In genomic region chr11:117096973-117097566, GRCh38 we compare ENCODE assay signal across 8 cellular contexts. TPM values are rescaled to one million over a fixed set of nuclear protein-coding genes. Genes with fewer than 3 reads are reported as not detected.
A peak's percentile ranks its signal among the peaks of the same experiment; 100 is the strongest.
DNase-seq lines count a peak whose midpoint lies in the region; ATAC-seq and TF ChIP-seq lines count a peak whose summit lies in the region.

No MANE protein-coding gene starts in this region.

- H3K4me3 Mint-ChIP-seq in natural killer cell: peak overlapping the region; percentile 97

- no peaks in the 10 kb centered on the region for H3K9me2 ChIP-seq in Loucy (replicated peaks; ENCODE audit: low read depth, low read length)

- ATAC-seq in natural killer cell (no peak), HG02852 (IDR thresholded peaks at IDR 0.05; ENCODE audit: unreplicated experiment) (no peak)

- H3K79me2 ChIP-seq in Loucy (ENCODE audit: insufficient read depth, low read length): peaks cover 65% of the 10 kb centered on the region

- peaks cover 79% of the 10 kb centered on the region in 2 donors for H3K4me1 Mint-ChIP-seq in natural killer cell

- H3K4me3 ChIP-seq in BJ (ENCODE audit: low read depth, low read length): peak overlapping the region; percentile 82
- H3K4me3 ChIP-seq in Loucy (ENCODE audit: low read length, poor library complexity, severe bottlenecking): peak overlapping the region; percentile 94
- peak overlapping the region; percentile 99 for H3K4me3 ChIP-seq in coronary artery

- no peaks in the 10 kb centered on the region for H3K36me3 ChIP-seq in BJ (ENCODE audit: control insufficient read depth, insufficient read depth, low read length)
- H3K36me3 ChIP-seq in Loucy (ENCODE audit: insufficient read depth, low read length): no peaks in the 10 kb centered on the region

- H3F3A ChIP-seq in Loucy (ENCODE audit: low read depth): no peaks in the 10 kb centered on the region

- peak overlapping the region; percentile 98 for H3K27ac Mint-ChIP-seq in natural killer cell

- H3K4me2 ChIP-seq in Loucy (ENCODE audit: low read depth, low read length, poor library complexity, severe bottlenecking): peak overlapping the region; percentile 82

- DNase-seq in BJ (ENCODE audit: low read depth) (no peak), coronary artery (ENCODE audit: low spot score) (no peak), natural killer cell (no peak), NCI-H2196 treated with DMSO at 0.1 percent for 48 hours (lab: John Stamatoyannopoulos, UW; ENCODE audit: unreplicated experiment) (no peak)
- no peak for DNase-seq in stimulated activated naive CD4-positive, alpha-beta T cell (lab: John Stamatoyannopoulos, UW)
- no peak for DNase-seq in stimulated activated CD4-positive, alpha-beta T cell treated with anti-CD3 and anti-CD28 coated beads, Interleukin-2, amount 100 ng/mL, for 24 hours

- no peak overlapping the region for H2AFZ ChIP-seq in Loucy (ENCODE audit: low read length)

- no peaks in the 10 kb centered on the region for H3K9me3 ChIP-seq in Loucy (ENCODE audit: insufficient read depth, low read depth, low read length)

- peaks cover 45% of the 10 kb centered on the region for H3K4me1 ChIP-seq in Loucy (ENCODE audit: insufficient read depth, low read length, poor library complexity, severe bottlenecking)

- no peaks in the 10 kb centered on the region for H3K27me3 ChIP-seq in BJ (ENCODE audit: control insufficient read depth, insufficient read depth, low read length)
- no peaks in the 10 kb centered on the region for H3K27me3 ChIP-seq in Loucy (ENCODE audit: insufficient read depth, low read length, poor library complexity, severe bottlenecking)

- peaks cover 33% of the 10 kb centered on the region for H4K20me1 ChIP-seq in Loucy (ENCODE audit: insufficient read depth, low read length, poor library complexity, severe bottlenecking)

- peaks cover 6% of the 10 kb centered on the region for H3K36me3 Mint-ChIP-seq in natural killer cell

- H3K9ac ChIP-seq in Loucy (ENCODE audit: low read depth, low read length, poor library complexity, severe bottlenecking): peak overlapping the region; percentile 89

- CTCF ChIA-PET in BJ (lab: Yijun Ruan, JAX): interaction anchor here (0.8 to 3.8 kb wide), 7 partner anchors 14 to 305 kb away, joined by 3 to 41 read pairs (median 3); partner anchors contain the start of gene APOA5

- POLR2A ChIA-PET in BJ (lab: Charles Lee): no interaction called here

- TF ChIP-seq CTCF in BJ (IDR thresholded peaks at IDR 0.05; ENCODE audit: insufficient read depth, low read depth, low read length) (no peak), Loucy (conservative IDR thresholded peaks at IDR 0.05; ENCODE audit: low read length) (no peak), coronary artery (IDR thresholded peaks at IDR 0.05) (no peak), natural killer cell (IDR thresholded peaks at IDR 0.05) (no peak)

- intact Hi-C loops in natural killer cell (cut with micrococcal nuclease): loop anchor here (2.0 to 10.0 kb wide), 2 partner anchors 52 to 166 kb away; no protein-coding TSS in a partner anchor

- peak overlapping the region; percentile 99 for H3K27ac ChIP-seq in coronary artery

- no peaks in the 10 kb centered on the region for H3K9me3 Mint-ChIP-seq in natural killer cell

- no peaks in the 10 kb centered on the region for H3K27me3 Mint-ChIP-seq in natural killer cell (ENCODE audit: low read depth in 2 of 2)

RNA-seq across cellular contexts. Expression of gene SIK3, which starts 1.2 kb away (rescaled TPM):
- 5.3 and 7.3 TPM in 2 replicates for polyA plus RNA-seq in BJ (2011; rRNA removed)
- polyA minus RNA-seq in BJ (2011; rRNA and poly(A)+ RNA removed): 19.1 and 19.3 TPM in 2 replicates
- 100 to 1,000 TPM in 2 of 3 donors, 10 to 100 TPM in 1; 71.6 to 120 (median 119) TPM for total RNA-seq in natural killer cell

RNA-seq across cellular contexts. Expression of gene PAFAH1B2, which starts 47.0 kb away (rescaled TPM):
- 51.2 and 52.8 TPM in 2 replicates for polyA plus RNA-seq in BJ (2011; rRNA removed)
- 113 and 154 TPM in 2 replicates for polyA minus RNA-seq in BJ (2011; rRNA and poly(A)+ RNA removed)
- 10 to 100 TPM; 46.1 to 71.0 (median 58.8) TPM for total RNA-seq in natural killer cell
